In genomic region chr6:147772724-147773123, GRCh38 we compare ENCODE assay signal across 6 cellular contexts.
"Had no signal": no experiment of that assay in that cellular context is flagged by ENCODE, and none has a peak within 500 bp of the region (broad histone marks: within the 10 kb centered on the region; RNA-seq: fewer than 3 reads in every experiment).

No MANE protein-coding gene starts in this region.

- H3K4me3 ChIP-seq: K562 had no signal

- H3K9ac ChIP-seq: KMS-11 had no signal

- ATAC-seq: K562 had no signal

- FAIRE-seq: K562 had no signal

- DNase-seq: IMR-90, KBM-7, KG1 had no signal

- H3K4me2 ChIP-seq: KMS-11 had no signal

- H3K27ac ChIP-seq: HL-60, KMS-11 had no signal
